In the genomic region with DNA sequence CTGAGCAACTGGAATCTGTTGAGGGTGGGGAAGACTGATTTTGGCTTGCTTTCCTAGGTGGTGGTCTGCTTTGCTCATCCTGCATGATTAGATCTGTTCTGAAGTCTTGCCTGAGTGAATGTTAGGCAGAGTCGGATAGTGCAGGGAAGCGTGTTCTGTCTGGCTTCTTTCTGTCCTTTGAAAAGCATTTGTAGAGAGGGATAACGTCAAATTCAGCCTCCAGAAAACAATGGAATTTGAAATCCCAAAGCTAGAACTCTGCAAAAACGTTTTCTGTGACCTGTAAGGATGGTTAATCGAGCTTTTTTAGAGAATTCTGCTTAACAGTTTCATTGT, we compare ENCODE assay signal across 8 cellular contexts. TPM values are rescaled to one million over a fixed set of nuclear protein-coding genes. Genes with fewer than 3 reads are reported as not detected.
DNase-seq lines count a peak whose midpoint lies in the region; ATAC-seq and TF ChIP-seq lines count a peak whose summit lies in the region.

No MANE protein-coding gene starts in this region.

- ATAC-seq in Right ventricle myocardium superior (ENCODE audit: poor library complexity) (no peak), sciatic nerve (no peak)
- no peak for ATAC-seq in central memory CD8-positive, alpha-beta T cell (replicated peaks; ENCODE audit: extremely low read depth, poor library complexity, severe bottlenecking)

- H3K4me1 Mint-ChIP-seq in central memory CD8-positive, alpha-beta T cell, result peaks cover 30% of the 10 kb centered on the region

- TF ChIP-seq POLR2A in vagina (IDR thresholded peaks at IDR 0.05), result no peak

- H3K9me3 Mint-ChIP-seq in central memory CD8-positive, alpha-beta T cell, result no peaks in the 10 kb centered on the region

- H3K27me3 ChIP-seq in cardiac muscle cell, result no peaks in the 10 kb centered on the region
- H3K27me3 ChIP-seq in mononuclear cell (ENCODE audit: insufficient read depth, low read length), result peaks cover 4% of the 10 kb centered on the region
- no peaks in the 10 kb centered on the region for H3K27me3 ChIP-seq in vagina

- no peak overlapping the region for H3K27ac ChIP-seq in cardiac muscle cell
- no peak overlapping the region for H3K27ac ChIP-seq in vagina

- intact Hi-C loops in Right ventricle myocardium superior (cut with DNase I), result loop anchor here (10.0 kb wide), 2 partner anchors 103 to 107 kb away; no protein-coding TSS in a partner anchor
- intact Hi-C loops in vagina (cut with DNase I), result loop anchor here (5.0 kb wide), 1 partner anchor 80 kb away; no protein-coding TSS in a partner anchor
- intact Hi-C loops in sciatic nerve (cut with DNase I), result no loop called here

- H3K4me3 ChIP-seq in cardiac muscle cell (peak overlapping the region; percentile 82), mononuclear cell (ENCODE audit: low read length) (peak overlapping the region; percentile 92), vagina (peak overlapping the region; percentile 81 to 94)

- DNase-seq in cardiac muscle cell (ENCODE audit: low read depth in 1 of 2, low spot score in 1 of 2) (no peak), Right ventricle myocardium superior (no peak), vagina (ENCODE audit: extremely low spot score in 2 of 2) (no peak), SIG-M5 (lab: John Stamatoyannopoulos, UW) (no peak), NCI-H82 (lab: John Stamatoyannopoulos, UW) (no peak), sciatic nerve (ENCODE audit: low spot score) (no peak)
- DNase-seq in central memory CD8-positive, alpha-beta T cell (ENCODE audit: low spot score in 2 of 2), result no peak

- H3K36me3 ChIP-seq in cardiac muscle cell, result no peaks in the 10 kb centered on the region
- H3K36me3 ChIP-seq in vagina, result no peaks in the 10 kb centered on the region

- H3K4me3 Mint-ChIP-seq in central memory CD8-positive, alpha-beta T cell, result peak overlapping the region; percentile 96

- H3K27me3 Mint-ChIP-seq in central memory CD8-positive, alpha-beta T cell, result no peaks in the 10 kb centered on the region

- peaks cover 20% of the 10 kb centered on the region for H3K36me3 Mint-ChIP-seq in central memory CD8-positive, alpha-beta T cell (ENCODE audit: insufficient read depth)

- H3K4me1 ChIP-seq in cardiac muscle cell (ENCODE audit: low read depth) (peaks cover 7% of the 10 kb centered on the region), mononuclear cell (ENCODE audit: insufficient read depth, low read length) (peaks cover 11% of the 10 kb centered on the region), vagina (peaks cover 10% of the 10 kb centered on the region)

- H3K9me3 ChIP-seq in cardiac muscle cell (ENCODE audit: low read depth) (no peaks in the 10 kb centered on the region), mononuclear cell (ENCODE audit: low read depth, low read length) (no peaks in the 10 kb centered on the region), vagina (no peaks in the 10 kb centered on the region)

- no peak for TF ChIP-seq CTCF in cardiac muscle cell (IDR thresholded peaks at IDR 0.05; ENCODE audit: low read depth, low read length)
- TF ChIP-seq CTCF in vagina (IDR thresholded peaks at IDR 0.05), result no peak

- peak overlapping the region; percentile 88 for H3K27ac Mint-ChIP-seq in central memory CD8-positive, alpha-beta T cell (ENCODE audit: low read depth)

RNA-seq across cellular contexts. Expression of a gene that starts 1.4 kb away (rescaled TPM):
- total RNA-seq in cardiac muscle cell, result 6.1 and 7.3 TPM in 2 replicates
- polyA plus RNA-seq in cardiac muscle cell, result 5.9 and 9.3 TPM in 2 replicates
- total RNA-seq in Right ventricle myocardium superior, result 7.6 TPM
- total RNA-seq in mononuclear cell, result 3.7 TPM
- total RNA-seq in vagina, result 16.5 TPM
- 16.5 TPM for total RNA-seq in sciatic nerve
